In genomic region chr6:32838114-32838958, GRCh38 we compare ENCODE assay signal across 8 cellular contexts. TPM values are rescaled to one million over a fixed set of nuclear protein-coding genes. Genes with fewer than 3 reads are reported as not detected.
DNase-seq lines count a peak whose midpoint lies in the region; ATAC-seq and TF ChIP-seq lines count a peak whose summit lies in the region.

Gene TAP2, minus strand, starts transcription at chr6:32838739. Its CDS starts 506 bp downstream, at chr6:32838233.

- ATAC-seq in HG02678 (IDR thresholded peaks at IDR 0.05; ENCODE audit: unreplicated experiment) (peak; percentile 79), Right ventricle myocardium inferior (peak; percentile 97)
- ATAC-seq in activated naive CD8-positive, alpha-beta T cell treated with anti-CD3 and anti-CD28 coated beads, Interleukin-2, amount 10 ng/mL, durations not matched to agents 7 days and 5 days (ENCODE audit: low read depth) = peak; percentile 79

- peak within 1 kb of the TSS; percentile 67 for H3K4me3 ChIP-seq in SU-DHL-6 (ENCODE audit: insufficient read depth, low read length, poor library complexity, severe bottlenecking)
- peak within 1 kb of the TSS; percentile 86 for H3K4me3 ChIP-seq in parathyroid adenoma (ENCODE audit: low read depth, low read length)
- H3K4me3 ChIP-seq in tibial nerve = peak within 1 kb of the TSS; percentile 57 to 85 (median 76)

- no peaks in the 10 kb centered on the region for H3K27me3 Mint-ChIP-seq in activated naive CD8-positive, alpha-beta T cell treated with anti-CD3 and anti-CD28 coated beads, Interleukin-2, amount 10 ng/mL, durations not matched to agents 7 days and 5 days

- no peaks in the 10 kb centered on the region for H3K9me2 ChIP-seq in SU-DHL-6 (replicated peaks; ENCODE audit: insufficient read depth, low read length)

- TF ChIP-seq CTCF in GM12874 (IDR thresholded peaks at IDR 0.05; ENCODE audit: insufficient read depth, low read depth, low read length) (peak; percentile 93), SU-DHL-6 (IDR thresholded peaks at IDR 0.05; ENCODE audit: insufficient read depth, low read length, poor library complexity, severe bottlenecking) (peak; percentile 100), parathyroid adenoma (IDR thresholded peaks at IDR 0.05) (peak; percentile 97), tibial nerve (IDR thresholded peaks at IDR 0.05) (peak; percentile 88 to 99 (median 97))

- H3K79me2 ChIP-seq in SU-DHL-6 (ENCODE audit: insufficient read depth, low read length) = peaks cover 16% of the 10 kb centered on the region; the same call in 1 of the 2 replicates
- H3K79me2 ChIP-seq in parathyroid adenoma = no peaks in the 10 kb centered on the region

- TF ChIP-seq POLR2A in tibial nerve (IDR thresholded peaks at IDR 0.05) = peak; percentile 60 to 75

- H3K4me2 ChIP-seq in SU-DHL-6 (ENCODE audit: low read depth, low read length, poor library complexity, severe bottlenecking) (peak within 1 kb of the TSS; percentile 80), parathyroid adenoma (ENCODE audit: low read length) (peak within 1 kb of the TSS; percentile 80)

- H3K4me3 Mint-ChIP-seq in activated naive CD8-positive, alpha-beta T cell treated with anti-CD3 and anti-CD28 coated beads, Interleukin-2, amount 10 ng/mL, durations not matched to agents 7 days and 5 days = peak within 1 kb of the TSS; percentile 72

- H3K27ac Mint-ChIP-seq in activated naive CD8-positive, alpha-beta T cell treated with anti-CD3 and anti-CD28 coated beads, Interleukin-2, amount 10 ng/mL, durations not matched to agents 7 days and 5 days = peak within 1 kb of the TSS; percentile 100

- peak within 1 kb of the TSS; percentile 62 for H2AFZ ChIP-seq in SU-DHL-6 (ENCODE audit: low read depth, low read length, severe bottlenecking)
- peak within 1 kb of the TSS; percentile 94 for H2AFZ ChIP-seq in parathyroid adenoma

- H3K36me3 Mint-ChIP-seq in activated naive CD8-positive, alpha-beta T cell treated with anti-CD3 and anti-CD28 coated beads, Interleukin-2, amount 10 ng/mL, durations not matched to agents 7 days and 5 days = peaks cover 69% of the 10 kb centered on the region

- H3K9me3 ChIP-seq in SU-DHL-6 (ENCODE audit: insufficient read depth, low read length) (no peaks in the 10 kb centered on the region), parathyroid adenoma (ENCODE audit: control insufficient read depth, low read length) (no peaks in the 10 kb centered on the region), tibial nerve (no peaks in the 10 kb centered on the region)

- WGBS in tibial nerve, 2 donors = 0 to 1% methylated on average over 34 to 48 of the region's 57 CpGs

- H3K4me1 ChIP-seq in parathyroid adenoma (no peaks in the 10 kb centered on the region), tibial nerve (peaks cover 0 to 35% (median 20%) of the 10 kb centered on the region in 4 donors)

- H3K9ac ChIP-seq in SU-DHL-6 (ENCODE audit: low read length) (peak within 1 kb of the TSS; percentile 73), parathyroid adenoma (peak within 1 kb of the TSS; percentile 70)

- peak within 1 kb of the TSS; percentile 27 for H3K27ac ChIP-seq in SU-DHL-6 (ENCODE audit: low read depth, low read length)
- peak within 1 kb of the TSS; percentile 89 for H3K27ac ChIP-seq in parathyroid adenoma
- H3K27ac ChIP-seq in tibial nerve = peak within 1 kb of the TSS; percentile 93 to 99 (median 96)

- DNase-seq in NCI-H1105 treated with DMSO at 0.1 percent for 48 hours (lab: John Stamatoyannopoulos, UW) = peak; percentile 87
- DNase-seq in activated naive CD8-positive, alpha-beta T cell treated with anti-CD3 and anti-CD28 coated beads, Interleukin-2, amount 10 ng/mL, durations not matched to agents 7 days and 5 days = peak; percentile 100
- DNase-seq in Right ventricle myocardium inferior (ENCODE audit: missing footprints) = peak; percentile 98
- DNase-seq in tibial nerve (ENCODE audit: low spot score in 2 of 2) = peak; percentile 96 to 97

- no peaks in the 10 kb centered on the region for H4K20me1 ChIP-seq in SU-DHL-6 (ENCODE audit: low read depth, low read length)

- TF ChIP-seq EP300 in tibial nerve (IDR thresholded peaks at IDR 0.05) = peak; percentile 80 to 92

- H3F3A ChIP-seq in SU-DHL-6 (ENCODE audit: insufficient read depth) = peaks cover 5% of the 10 kb centered on the region; the same call in 1 of the 2 replicates

- no peaks in the 10 kb centered on the region for H3K27me3 ChIP-seq in SU-DHL-6 (ENCODE audit: low read length)
- no peaks in the 10 kb centered on the region for H3K27me3 ChIP-seq in parathyroid adenoma (ENCODE audit: control insufficient read depth, insufficient read depth, low read length)
- no peaks in the 10 kb centered on the region for H3K27me3 ChIP-seq in tibial nerve

- H3K36me3 ChIP-seq in SU-DHL-6 (ENCODE audit: low read length) = 0 out of 2 replicates have a peak, but pooled peaks cover 4% of the 10 kb centered on the region
- no peaks in the 10 kb centered on the region for H3K36me3 ChIP-seq in parathyroid adenoma (ENCODE audit: control insufficient read depth, insufficient read depth, low read length)
- peaks cover 0 to 51% (median 0%) of the 10 kb centered on the region in 3 donors for H3K36me3 ChIP-seq in tibial nerve

- H3K9me3 Mint-ChIP-seq in activated naive CD8-positive, alpha-beta T cell treated with anti-CD3 and anti-CD28 coated beads, Interleukin-2, amount 10 ng/mL, durations not matched to agents 7 days and 5 days = no peaks in the 10 kb centered on the region

- POLR2A ChIA-PET in activated naive CD8-positive, alpha-beta T cell treated with anti-CD3 and anti-CD28 coated beads, Interleukin-2, amount 10 ng/mL, durations not matched to agents 7 days and 5 days (lab: Charles Lee) = interaction anchor here (0.5 to 10.7 kb wide), 19 partner anchors 9 to 643 kb away, joined by 3 to 773 read pairs (median 5); partner anchors contain the start of genes BRD2, HLA-DMA, HLA-DMB and PSMB9

- peaks cover 75% of the 10 kb centered on the region for H3K4me1 Mint-ChIP-seq in activated naive CD8-positive, alpha-beta T cell treated with anti-CD3 and anti-CD28 coated beads, Interleukin-2, amount 10 ng/mL, durations not matched to agents 7 days and 5 days

- intact Hi-C loops in Right ventricle myocardium inferior (cut with DNase I) = loop anchor here (1.0 to 5.0 kb wide), 3 partner anchors 16 to 134 kb away; partner anchors contain the start of gene PSMB9

RNA-seq across cellular contexts. Expression of gene TAP2, which starts in this region (rescaled TPM):
- total RNA-seq in activated naive CD8-positive, alpha-beta T cell treated with anti-CD3 and anti-CD28 coated beads, Interleukin-2, amount 10 ng/mL, durations not matched to agents 7 days and 5 days = 100 to 1,000 TPM; 209 to 210 TPM
- total RNA-seq in Right ventricle myocardium inferior = 19.3 TPM
- 10 to 100 TPM; 14.1 to 21.9 (median 19.8) TPM for total RNA-seq in tibial nerve

Comparison
In these comparisons a context has a peak if more than half of its experiments do, and no peak if none do; other contexts are left out.
1. Peak in every context shown above with its lines: DNase-seq, ATAC-seq, H3K4me3 ChIP-seq and H3K27ac ChIP-seq.
2. RNA of gene TAP2 (total RNA-seq): 209 to 210 TPM in activated naive CD8-positive, alpha-beta T cell treated with anti-CD3 and anti-CD28 coated beads, Interleukin-2, amount 10 ng/mL, durations not matched to agents 7 days and 5 days; 14.1 to 21.9 TPM in tibial nerve and 19.3 TPM in Right ventricle myocardium inferior (single experiment); every median in the first group is over 4 times any median in the second.
3. H3K27ac ChIP-seq: peak in every context shown above with its lines; median percentile 96 in tibial nerve; 89 in parathyroid adenoma; 27 in SU-DHL-6.